In the genomic region with DNA sequence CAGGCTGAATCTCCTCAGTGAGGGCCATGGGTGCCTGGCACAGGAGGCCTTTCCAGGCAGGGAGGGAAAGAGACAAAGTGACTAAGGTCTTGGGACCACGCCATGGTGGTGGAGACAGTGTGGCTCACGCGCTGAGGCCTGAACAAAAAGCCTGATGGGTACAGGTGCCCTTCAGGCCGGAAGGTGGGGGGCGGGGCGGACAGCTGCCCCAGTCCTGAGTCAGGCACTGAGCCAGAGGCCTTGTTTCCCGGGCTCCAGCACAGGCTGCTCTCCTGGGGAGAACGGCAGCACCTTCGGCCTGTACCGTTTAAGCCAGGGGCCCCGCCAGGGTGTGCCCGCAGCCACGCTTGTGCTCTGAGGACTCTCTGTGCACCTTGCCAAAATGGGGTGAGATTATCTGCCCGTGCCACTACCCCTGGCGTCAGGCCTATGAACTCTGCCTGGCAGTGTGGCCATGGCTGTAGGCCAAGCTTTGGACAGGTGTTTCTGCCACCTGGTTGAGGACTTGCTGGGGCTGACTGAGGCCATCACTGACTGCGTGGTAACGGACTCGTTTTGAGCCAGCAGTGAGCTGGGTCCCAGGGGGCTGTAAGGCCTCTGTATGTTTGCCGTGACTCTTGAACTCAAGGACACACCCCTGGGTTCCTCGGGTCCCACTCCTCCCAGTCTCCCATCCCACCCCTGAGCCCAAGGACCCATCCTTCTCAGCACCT, we compare ENCODE assay signal across 12 cellular contexts. TPM values are rescaled to one million over a fixed set of nuclear protein-coding genes. Genes with fewer than 3 reads are reported as not detected.
DNase-seq lines count a peak whose midpoint lies in the region; TF ChIP-seq lines count a peak whose summit lies in the region.
"Had no signal": no experiment of that assay in that cellular context is flagged by ENCODE, and none has a peak within 500 bp of the region (broad histone marks: within the 10 kb centered on the region; RNA-seq: fewer than 3 reads in every experiment).

No MANE protein-coding gene starts in this region.

- no peaks in the 10 kb centered on the region for H3K36me3 ChIP-seq in sigmoid colon

- TF ChIP-seq POLR2A in sigmoid colon (IDR thresholded peaks at IDR 0.05): no peak

- peaks cover 0 to 14% (median 13%) of the 10 kb centered on the region in 4 donors for H3K4me1 ChIP-seq in sigmoid colon

- H3K27me3 ChIP-seq in sigmoid colon: no peaks in the 10 kb centered on the region

- TF ChIP-seq CTCF in sigmoid colon (IDR thresholded peaks at IDR 0.05): no peak
- TF ChIP-seq CTCF in GM13976 (IDR thresholded peaks at IDR 0.05; ENCODE audit: borderline replicate concordance, control extremely low read depth, extremely low read depth, insufficient read depth, missing control alignments): no peak

- peak; percentile 40 to 77 (median 41) for DNase-seq in NCI-H1417 (lab: John Stamatoyannopoulos, UW)
- no peak for DNase-seq in NCI-H1417 treated with DMSO at 0.1 percent for 48 hours (lab: John Stamatoyannopoulos, UW)
- DNase-seq in NCI-H345 (lab: John Stamatoyannopoulos, UW): peak; percentile 84
- DNase-seq in epithelial cell of prostate (ENCODE audit: low read depth, low spot score): no peak
- DNase-seq in sigmoid colon: peak; percentile 59
- DNase-seq in globus pallidus (ENCODE audit: low spot score): no peak
- no peak for DNase-seq in GM13976 (ENCODE audit: low spot score)
- no peak for DNase-seq in germinal center (ENCODE audit: low spot score)
- DNase-seq: 8988T; activated CD4-positive, CD25-positive, alpha-beta regulatory T cell treated with anti-CD3 and anti-CD28 coated beads, Interleukin-2, amount 50 U/mL, for 72 hours; OCI-M1; stimulated activated CD4-positive, alpha-beta T cell treated with anti-CD3 and anti-CD28 coated beads, Interleukin-2, amount 100 ng/mL, for 48 hours had no signal

- TF ChIP-seq EP300 in sigmoid colon (IDR thresholded peaks at IDR 0.05): no peak

- intact Hi-C loops in sigmoid colon (cut with DNase I): no loop called here

- no peak overlapping the region for H3K4me3 ChIP-seq in sigmoid colon

- H3K27ac ChIP-seq in epithelial cell of prostate (peak overlapping the region; percentile 5), sigmoid colon (no peak overlapping the region)

- WGBS in sigmoid colon, 2 donors: 21 to 73% methylated on average over 20 of the region's 20 CpGs

- H3K9me3 ChIP-seq in sigmoid colon: no peaks in the 10 kb centered on the region

- in situ Hi-C loops in GM13976 (cut with MboI; ENCODE audit: low sequenced_read_pairs, unreplicated experiment): no loop called here

RNA-seq across cellular contexts. Expression of gene DNMT3A, which starts 31.7 kb away (rescaled TPM):
- total RNA-seq in sigmoid colon: 10 to 100 TPM; 16.4 to 30.2 (median 18.3) TPM
- 10 to 100 TPM in 1 of 3 donors, 1 to 10 TPM in 2; 4.4 to 21.1 (median 4.8) TPM for polyA plus RNA-seq in sigmoid colon

Comparison
In these comparisons a context has a peak if more than half of its experiments do, and no peak if none do; other contexts are left out.
1. DNase-seq: peak in NCI-H1417 (3 of 3), NCI-H345 (single experiment) and sigmoid colon (single experiment); none in NCI-H1417 treated with DMSO at 0.1 percent for 48 hours (single experiment), epithelial cell of prostate (single experiment), globus pallidus (single experiment), GM13976 (single experiment) and germinal center (single experiment).